1 cellular context compared by ENCODE assay signal in the genomic region with DNA sequence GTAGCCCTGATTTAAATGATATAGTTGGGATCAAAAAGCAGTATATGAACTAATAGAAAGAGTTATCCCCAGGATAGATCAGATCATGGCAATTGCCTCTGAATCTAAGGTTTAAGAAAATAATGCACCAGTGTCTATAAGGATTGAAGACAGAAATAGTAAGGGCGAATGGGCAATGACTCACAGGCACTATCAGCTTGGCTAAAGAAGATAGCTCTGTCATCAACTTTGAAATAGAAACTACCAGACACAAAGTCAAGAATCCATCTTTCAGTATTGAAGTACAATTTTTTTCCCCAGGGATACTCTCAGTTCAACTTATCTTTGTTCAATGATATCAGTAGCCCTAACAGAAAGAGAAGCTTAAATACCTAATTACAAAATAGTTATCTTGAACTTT.
TF ChIP-seq lines count a peak whose summit lies in the region.

No MANE protein-coding gene starts in this region.

TF ChIP-seq in SK-N-SH treated with all-trans-retinoic acid at 6 μM for 48 hours, 23 proteins besides CTCF, POLR2A, EP300 and RAD21:
- TF ChIP-seq, protein P1, sequence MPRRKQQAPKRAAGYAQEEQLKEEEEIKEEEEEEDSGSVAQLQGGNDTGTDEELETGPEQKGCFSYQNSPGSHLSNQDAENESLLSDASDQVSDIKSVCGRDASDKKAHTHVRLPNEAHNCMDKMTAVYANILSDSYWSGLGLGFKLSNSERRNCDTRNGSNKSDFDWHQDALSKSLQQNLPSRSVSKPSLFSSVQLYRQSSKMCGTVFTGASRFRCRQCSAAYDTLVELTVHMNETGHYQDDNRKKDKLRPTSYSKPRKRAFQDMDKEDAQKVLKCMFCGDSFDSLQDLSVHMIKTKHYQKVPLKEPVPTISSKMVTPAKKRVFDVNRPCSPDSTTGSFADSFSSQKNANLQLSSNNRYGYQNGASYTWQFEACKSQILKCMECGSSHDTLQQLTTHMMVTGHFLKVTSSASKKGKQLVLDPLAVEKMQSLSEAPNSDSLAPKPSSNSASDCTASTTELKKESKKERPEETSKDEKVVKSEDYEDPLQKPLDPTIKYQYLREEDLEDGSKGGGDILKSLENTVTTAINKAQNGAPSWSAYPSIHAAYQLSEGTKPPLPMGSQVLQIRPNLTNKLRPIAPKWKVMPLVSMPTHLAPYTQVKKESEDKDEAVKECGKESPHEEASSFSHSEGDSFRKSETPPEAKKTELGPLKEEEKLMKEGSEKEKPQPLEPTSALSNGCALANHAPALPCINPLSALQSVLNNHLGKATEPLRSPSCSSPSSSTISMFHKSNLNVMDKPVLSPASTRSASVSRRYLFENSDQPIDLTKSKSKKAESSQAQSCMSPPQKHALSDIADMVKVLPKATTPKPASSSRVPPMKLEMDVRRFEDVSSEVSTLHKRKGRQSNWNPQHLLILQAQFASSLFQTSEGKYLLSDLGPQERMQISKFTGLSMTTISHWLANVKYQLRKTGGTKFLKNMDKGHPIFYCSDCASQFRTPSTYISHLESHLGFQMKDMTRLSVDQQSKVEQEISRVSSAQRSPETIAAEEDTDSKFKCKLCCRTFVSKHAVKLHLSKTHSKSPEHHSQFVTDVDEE (CRISPR knock-in tag; IDR thresholded peaks at IDR 0.05), result no peak
- TF ChIP-seq, protein P2, sequence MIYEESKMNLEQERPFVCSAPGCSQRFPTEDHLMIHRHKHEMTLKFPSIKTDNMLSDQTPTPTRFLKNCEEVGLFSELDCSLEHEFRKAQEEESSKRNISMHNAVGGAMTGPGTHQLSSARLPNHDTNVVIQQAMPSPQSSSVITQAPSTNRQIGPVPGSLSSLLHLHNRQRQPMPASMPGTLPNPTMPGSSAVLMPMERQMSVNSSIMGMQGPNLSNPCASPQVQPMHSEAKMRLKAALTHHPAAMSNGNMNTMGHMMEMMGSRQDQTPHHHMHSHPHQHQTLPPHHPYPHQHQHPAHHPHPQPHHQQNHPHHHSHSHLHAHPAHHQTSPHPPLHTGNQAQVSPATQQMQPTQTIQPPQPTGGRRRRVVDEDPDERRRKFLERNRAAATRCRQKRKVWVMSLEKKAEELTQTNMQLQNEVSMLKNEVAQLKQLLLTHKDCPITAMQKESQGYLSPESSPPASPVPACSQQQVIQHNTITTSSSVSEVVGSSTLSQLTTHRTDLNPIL (CRISPR knock-in tag; IDR thresholded peaks at IDR 0.05; ENCODE audit: low read depth), result no peak
- TF ChIP-seq CSDC2 (CRISPR knock-in tag; IDR thresholded peaks at IDR 0.05), result no peak
- TF ChIP-seq GLIS3 (CRISPR knock-in tag; IDR thresholded peaks at IDR 0.05), result no peak
- no peak for TF ChIP-seq ZNF8 (CRISPR knock-in tag; IDR thresholded peaks at IDR 0.05)
- TF ChIP-seq ZFP30 (CRISPR knock-in tag; IDR thresholded peaks at IDR 0.05), result no peak
- TF ChIP-seq, protein P3, sequence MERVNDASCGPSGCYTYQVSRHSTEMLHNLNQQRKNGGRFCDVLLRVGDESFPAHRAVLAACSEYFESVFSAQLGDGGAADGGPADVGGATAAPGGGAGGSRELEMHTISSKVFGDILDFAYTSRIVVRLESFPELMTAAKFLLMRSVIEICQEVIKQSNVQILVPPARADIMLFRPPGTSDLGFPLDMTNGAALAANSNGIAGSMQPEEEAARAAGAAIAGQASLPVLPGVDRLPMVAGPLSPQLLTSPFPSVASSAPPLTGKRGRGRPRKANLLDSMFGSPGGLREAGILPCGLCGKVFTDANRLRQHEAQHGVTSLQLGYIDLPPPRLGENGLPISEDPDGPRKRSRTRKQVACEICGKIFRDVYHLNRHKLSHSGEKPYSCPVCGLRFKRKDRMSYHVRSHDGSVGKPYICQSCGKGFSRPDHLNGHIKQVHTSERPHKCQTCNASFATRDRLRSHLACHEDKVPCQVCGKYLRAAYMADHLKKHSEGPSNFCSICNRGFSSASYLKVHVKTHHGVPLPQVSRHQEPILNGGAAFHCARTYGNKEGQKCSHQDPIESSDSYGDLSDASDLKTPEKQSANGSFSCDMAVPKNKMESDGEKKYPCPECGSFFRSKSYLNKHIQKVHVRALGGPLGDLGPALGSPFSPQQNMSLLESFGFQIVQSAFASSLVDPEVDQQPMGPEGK (CRISPR knock-in tag; IDR thresholded peaks at IDR 0.05; ENCODE audit: borderline replicate concordance), result no peak
- no peak for TF ChIP-seq ZNF70 (CRISPR knock-in tag; IDR thresholded peaks at IDR 0.05)
- no peak for TF ChIP-seq CSRNP3 (CRISPR knock-in tag; IDR thresholded peaks at IDR 0.05)
- TF ChIP-seq ARNTL (CRISPR knock-in tag; IDR thresholded peaks at IDR 0.05; ENCODE audit: borderline replicate concordance, low read depth), result no peak
- TF ChIP-seq SNAI2 (CRISPR knock-in tag; IDR thresholded peaks at IDR 0.05), result no peak
- no peak for TF ChIP-seq PPARA (CRISPR knock-in tag; IDR thresholded peaks at IDR 0.05; ENCODE audit: borderline replicate concordance)
- TF ChIP-seq TCF4 (CRISPR knock-in tag; IDR thresholded peaks at IDR 0.05; ENCODE audit: borderline replicate concordance), result no peak
- no peak for TF ChIP-seq BACH2 (CRISPR knock-in tag; IDR thresholded peaks at IDR 0.05; ENCODE audit: borderline replicate concordance)
- no peak for TF ChIP-seq ZC3H10 (CRISPR knock-in tag; IDR thresholded peaks at IDR 0.05)
- TF ChIP-seq ISL1 (CRISPR knock-in tag; IDR thresholded peaks at IDR 0.05), result no peak
- no peak for TF ChIP-seq ESRRG (CRISPR knock-in tag; IDR thresholded peaks at IDR 0.05)
- no peak for TF ChIP-seq ZNF565 (CRISPR knock-in tag; conservative IDR thresholded peaks at IDR 0.05; ENCODE audit: low read depth)
- TF ChIP-seq, protein P4, sequence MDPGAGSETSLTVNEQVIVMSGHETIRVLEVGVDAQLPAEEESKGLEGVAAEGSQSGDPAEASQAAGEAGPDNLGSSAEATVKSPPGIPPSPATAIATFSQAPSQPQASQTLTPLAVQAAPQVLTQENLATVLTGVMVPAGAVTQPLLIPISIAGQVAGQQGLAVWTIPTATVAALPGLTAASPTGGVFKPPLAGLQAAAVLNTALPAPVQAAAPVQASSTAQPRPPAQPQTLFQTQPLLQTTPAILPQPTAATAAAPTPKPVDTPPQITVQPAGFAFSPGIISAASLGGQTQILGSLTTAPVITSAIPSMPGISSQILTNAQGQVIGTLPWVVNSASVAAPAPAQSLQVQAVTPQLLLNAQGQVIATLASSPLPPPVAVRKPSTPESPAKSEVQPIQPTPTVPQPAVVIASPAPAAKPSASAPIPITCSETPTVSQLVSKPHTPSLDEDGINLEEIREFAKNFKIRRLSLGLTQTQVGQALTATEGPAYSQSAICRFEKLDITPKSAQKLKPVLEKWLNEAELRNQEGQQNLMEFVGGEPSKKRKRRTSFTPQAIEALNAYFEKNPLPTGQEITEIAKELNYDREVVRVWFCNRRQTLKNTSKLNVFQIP (CRISPR knock-in tag; IDR thresholded peaks at IDR 0.05; ENCODE audit: borderline replicate concordance, low read depth), result no peak
TF ChIP-seq in SK-N-SH treated with all-trans-retinoic acid at 6 μM for 48 hours: peak in this region for 0.
